1 cellular context compared by ENCODE assay signal in the genomic region with DNA sequence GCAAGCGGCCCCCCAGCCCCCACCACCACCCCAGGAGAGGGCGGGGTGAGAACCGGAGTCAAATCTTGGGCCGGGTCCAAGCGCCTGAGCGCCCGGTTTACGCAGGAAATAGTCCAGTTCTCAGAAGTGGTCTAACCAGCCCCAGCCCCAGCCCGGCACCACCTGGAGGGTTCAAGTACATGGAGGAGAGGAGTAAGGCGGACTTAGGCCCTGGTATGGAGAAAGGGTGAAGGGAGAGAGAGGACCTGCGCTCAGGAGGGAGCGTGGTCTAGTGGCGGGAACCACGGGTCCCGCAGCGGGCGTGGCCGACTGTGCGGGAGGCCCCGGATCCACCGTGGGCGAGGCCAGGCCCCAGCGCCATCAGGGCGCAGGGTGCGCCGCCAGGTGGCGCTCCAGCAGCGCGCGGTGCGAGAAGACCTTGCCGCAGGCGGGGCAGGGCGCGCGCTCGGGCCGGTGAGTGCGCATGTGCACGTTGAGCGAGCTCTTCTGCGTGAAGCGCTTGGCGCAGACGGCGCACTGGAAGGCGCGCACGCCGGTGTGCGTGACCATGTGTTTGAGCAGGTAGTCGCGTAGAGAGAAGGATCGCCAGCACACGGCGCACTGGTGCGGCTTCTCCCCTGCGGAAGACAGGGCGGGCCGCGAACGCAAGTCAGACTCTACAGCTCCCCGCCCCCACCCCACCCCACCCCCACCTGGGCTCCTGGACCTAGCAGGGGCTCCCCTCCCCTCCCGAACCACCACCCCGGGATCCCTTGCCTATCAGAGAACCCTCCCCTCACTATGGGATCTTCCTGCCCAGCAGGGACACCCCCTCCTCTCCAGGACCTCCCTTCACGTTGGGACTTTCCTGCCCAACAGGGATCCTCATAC.
A peak's percentile ranks its signal among the peaks of the same experiment; 100 is the strongest.
TF ChIP-seq lines count a peak whose summit lies in the region.

No MANE protein-coding gene starts in this region.

TF ChIP-seq in K562, 482 proteins besides CTCF, POLR2A, EP300 and RAD21 (continued from another document and continues in another):
- TF ChIP-seq, protein P1, sequence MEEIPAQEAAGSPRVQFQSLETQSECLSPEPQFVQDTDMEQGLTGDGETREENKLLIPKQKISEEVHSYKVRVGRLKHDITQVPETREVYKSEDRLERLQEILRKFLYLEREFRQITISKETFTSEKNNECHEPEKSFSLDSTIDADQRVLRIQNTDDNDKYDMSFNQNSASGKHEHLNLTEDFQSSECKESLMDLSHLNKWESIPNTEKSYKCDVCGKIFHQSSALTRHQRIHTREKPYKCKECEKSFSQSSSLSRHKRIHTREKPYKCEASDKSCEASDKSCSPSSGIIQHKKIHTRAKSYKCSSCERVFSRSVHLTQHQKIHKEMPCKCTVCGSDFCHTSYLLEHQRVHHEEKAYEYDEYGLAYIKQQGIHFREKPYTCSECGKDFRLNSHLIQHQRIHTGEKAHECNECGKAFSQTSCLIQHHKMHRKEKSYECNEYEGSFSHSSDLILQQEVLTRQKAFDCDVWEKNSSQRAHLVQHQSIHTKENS (CRISPR knock-in tag; IDR thresholded peaks at IDR 0.05) = no peak
- peak; percentile 52 for TF ChIP-seq POLR2B (IDR thresholded peaks at IDR 0.05; ENCODE audit: low read depth, partially characterized antibody)
- no peak for TF ChIP-seq MCM2 (IDR thresholded peaks at IDR 0.05; ENCODE audit: low read depth)
- TF ChIP-seq, protein P2, sequence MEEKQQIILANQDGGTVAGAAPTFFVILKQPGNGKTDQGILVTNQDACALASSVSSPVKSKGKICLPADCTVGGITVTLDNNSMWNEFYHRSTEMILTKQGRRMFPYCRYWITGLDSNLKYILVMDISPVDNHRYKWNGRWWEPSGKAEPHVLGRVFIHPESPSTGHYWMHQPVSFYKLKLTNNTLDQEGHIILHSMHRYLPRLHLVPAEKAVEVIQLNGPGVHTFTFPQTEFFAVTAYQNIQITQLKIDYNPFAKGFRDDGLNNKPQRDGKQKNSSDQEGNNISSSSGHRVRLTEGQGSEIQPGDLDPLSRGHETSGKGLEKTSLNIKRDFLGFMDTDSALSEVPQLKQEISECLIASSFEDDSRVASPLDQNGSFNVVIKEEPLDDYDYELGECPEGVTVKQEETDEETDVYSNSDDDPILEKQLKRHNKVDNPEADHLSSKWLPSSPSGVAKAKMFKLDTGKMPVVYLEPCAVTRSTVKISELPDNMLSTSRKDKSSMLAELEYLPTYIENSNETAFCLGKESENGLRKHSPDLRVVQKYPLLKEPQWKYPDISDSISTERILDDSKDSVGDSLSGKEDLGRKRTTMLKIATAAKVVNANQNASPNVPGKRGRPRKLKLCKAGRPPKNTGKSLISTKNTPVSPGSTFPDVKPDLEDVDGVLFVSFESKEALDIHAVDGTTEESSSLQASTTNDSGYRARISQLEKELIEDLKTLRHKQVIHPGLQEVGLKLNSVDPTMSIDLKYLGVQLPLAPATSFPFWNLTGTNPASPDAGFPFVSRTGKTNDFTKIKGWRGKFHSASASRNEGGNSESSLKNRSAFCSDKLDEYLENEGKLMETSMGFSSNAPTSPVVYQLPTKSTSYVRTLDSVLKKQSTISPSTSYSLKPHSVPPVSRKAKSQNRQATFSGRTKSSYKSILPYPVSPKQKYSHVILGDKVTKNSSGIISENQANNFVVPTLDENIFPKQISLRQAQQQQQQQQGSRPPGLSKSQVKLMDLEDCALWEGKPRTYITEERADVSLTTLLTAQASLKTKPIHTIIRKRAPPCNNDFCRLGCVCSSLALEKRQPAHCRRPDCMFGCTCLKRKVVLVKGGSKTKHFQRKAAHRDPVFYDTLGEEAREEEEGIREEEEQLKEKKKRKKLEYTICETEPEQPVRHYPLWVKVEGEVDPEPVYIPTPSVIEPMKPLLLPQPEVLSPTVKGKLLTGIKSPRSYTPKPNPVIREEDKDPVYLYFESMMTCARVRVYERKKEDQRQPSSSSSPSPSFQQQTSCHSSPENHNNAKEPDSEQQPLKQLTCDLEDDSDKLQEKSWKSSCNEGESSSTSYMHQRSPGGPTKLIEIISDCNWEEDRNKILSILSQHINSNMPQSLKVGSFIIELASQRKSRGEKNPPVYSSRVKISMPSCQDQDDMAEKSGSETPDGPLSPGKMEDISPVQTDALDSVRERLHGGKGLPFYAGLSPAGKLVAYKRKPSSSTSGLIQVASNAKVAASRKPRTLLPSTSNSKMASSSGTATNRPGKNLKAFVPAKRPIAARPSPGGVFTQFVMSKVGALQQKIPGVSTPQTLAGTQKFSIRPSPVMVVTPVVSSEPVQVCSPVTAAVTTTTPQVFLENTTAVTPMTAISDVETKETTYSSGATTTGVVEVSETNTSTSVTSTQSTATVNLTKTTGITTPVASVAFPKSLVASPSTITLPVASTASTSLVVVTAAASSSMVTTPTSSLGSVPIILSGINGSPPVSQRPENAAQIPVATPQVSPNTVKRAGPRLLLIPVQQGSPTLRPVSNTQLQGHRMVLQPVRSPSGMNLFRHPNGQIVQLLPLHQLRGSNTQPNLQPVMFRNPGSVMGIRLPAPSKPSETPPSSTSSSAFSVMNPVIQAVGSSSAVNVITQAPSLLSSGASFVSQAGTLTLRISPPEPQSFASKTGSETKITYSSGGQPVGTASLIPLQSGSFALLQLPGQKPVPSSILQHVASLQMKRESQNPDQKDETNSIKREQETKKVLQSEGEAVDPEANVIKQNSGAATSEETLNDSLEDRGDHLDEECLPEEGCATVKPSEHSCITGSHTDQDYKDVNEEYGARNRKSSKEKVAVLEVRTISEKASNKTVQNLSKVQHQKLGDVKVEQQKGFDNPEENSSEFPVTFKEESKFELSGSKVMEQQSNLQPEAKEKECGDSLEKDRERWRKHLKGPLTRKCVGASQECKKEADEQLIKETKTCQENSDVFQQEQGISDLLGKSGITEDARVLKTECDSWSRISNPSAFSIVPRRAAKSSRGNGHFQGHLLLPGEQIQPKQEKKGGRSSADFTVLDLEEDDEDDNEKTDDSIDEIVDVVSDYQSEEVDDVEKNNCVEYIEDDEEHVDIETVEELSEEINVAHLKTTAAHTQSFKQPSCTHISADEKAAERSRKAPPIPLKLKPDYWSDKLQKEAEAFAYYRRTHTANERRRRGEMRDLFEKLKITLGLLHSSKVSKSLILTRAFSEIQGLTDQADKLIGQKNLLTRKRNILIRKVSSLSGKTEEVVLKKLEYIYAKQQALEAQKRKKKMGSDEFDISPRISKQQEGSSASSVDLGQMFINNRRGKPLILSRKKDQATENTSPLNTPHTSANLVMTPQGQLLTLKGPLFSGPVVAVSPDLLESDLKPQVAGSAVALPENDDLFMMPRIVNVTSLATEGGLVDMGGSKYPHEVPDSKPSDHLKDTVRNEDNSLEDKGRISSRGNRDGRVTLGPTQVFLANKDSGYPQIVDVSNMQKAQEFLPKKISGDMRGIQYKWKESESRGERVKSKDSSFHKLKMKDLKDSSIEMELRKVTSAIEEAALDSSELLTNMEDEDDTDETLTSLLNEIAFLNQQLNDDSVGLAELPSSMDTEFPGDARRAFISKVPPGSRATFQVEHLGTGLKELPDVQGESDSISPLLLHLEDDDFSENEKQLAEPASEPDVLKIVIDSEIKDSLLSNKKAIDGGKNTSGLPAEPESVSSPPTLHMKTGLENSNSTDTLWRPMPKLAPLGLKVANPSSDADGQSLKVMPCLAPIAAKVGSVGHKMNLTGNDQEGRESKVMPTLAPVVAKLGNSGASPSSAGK (IDR thresholded peaks at IDR 0.05) = peak; percentile 92
- TF ChIP-seq, protein P3, sequence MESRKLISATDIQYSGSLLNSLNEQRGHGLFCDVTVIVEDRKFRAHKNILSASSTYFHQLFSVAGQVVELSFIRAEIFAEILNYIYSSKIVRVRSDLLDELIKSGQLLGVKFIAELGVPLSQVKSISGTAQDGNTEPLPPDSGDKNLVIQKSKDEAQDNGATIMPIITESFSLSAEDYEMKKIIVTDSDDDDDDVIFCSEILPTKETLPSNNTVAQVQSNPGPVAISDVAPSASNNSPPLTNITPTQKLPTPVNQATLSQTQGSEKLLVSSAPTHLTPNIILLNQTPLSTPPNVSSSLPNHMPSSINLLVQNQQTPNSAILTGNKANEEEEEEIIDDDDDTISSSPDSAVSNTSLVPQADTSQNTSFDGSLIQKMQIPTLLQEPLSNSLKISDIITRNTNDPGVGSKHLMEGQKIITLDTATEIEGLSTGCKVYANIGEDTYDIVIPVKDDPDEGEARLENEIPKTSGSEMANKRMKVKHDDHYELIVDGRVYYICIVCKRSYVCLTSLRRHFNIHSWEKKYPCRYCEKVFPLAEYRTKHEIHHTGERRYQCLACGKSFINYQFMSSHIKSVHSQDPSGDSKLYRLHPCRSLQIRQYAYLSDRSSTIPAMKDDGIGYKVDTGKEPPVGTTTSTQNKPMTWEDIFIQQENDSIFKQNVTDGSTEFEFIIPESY (CRISPR knock-in tag; IDR thresholded peaks at IDR 0.05) = peak; percentile 89
- no peak for TF ChIP-seq GABPB2 (CRISPR knock-in tag; conservative IDR thresholded peaks at IDR 0.05)
- TF ChIP-seq C11orf30 (IDR thresholded peaks at IDR 0.05; ENCODE audit: low read depth) = no peak
- TF ChIP-seq, protein P4, sequence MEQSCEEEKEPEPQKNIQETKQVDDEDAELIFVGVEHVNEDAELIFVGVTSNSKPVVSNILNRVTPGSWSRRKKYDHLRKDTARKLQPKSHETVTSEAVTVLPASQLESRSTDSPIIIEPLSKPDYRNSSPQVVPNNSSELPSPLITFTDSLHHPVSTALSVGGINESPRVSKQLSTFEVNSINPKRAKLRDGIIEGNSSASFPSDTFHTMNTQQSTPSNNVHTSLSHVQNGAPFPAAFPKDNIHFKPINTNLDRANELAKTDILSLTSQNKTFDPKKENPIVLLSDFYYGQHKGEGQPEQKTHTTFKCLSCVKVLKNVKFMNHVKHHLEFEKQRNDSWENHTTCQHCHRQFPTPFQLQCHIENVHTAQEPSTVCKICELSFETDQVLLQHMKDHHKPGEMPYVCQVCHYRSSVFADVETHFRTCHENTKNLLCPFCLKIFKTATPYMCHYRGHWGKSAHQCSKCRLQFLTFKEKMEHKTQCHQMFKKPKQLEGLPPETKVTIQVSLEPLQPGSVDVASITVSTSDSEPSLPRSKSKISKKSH (CRISPR knock-in tag; IDR thresholded peaks at IDR 0.05) = no peak
- peak; percentile 36; the same call in 1 of the 2 replicates for TF ChIP-seq MECOM (CRISPR knock-in tag; IDR thresholded peaks at IDR 0.05)
- TF ChIP-seq BRCA1 (IDR thresholded peaks at IDR 0.05) = no peak
- TF ChIP-seq BRCA1 (CRISPR knock-in tag; IDR thresholded peaks at IDR 0.05) = no peak
- TF ChIP-seq ADNP (tag; IDR thresholded peaks at IDR 0.05) = no peak
- no peak for TF ChIP-seq ZNF408 (CRISPR knock-in tag; IDR thresholded peaks at IDR 0.05; ENCODE audit: low read depth)
- no peak for TF ChIP-seq ZNF707 (CRISPR knock-in tag; conservative IDR thresholded peaks at IDR 0.05)
- TF ChIP-seq, protein P5, sequence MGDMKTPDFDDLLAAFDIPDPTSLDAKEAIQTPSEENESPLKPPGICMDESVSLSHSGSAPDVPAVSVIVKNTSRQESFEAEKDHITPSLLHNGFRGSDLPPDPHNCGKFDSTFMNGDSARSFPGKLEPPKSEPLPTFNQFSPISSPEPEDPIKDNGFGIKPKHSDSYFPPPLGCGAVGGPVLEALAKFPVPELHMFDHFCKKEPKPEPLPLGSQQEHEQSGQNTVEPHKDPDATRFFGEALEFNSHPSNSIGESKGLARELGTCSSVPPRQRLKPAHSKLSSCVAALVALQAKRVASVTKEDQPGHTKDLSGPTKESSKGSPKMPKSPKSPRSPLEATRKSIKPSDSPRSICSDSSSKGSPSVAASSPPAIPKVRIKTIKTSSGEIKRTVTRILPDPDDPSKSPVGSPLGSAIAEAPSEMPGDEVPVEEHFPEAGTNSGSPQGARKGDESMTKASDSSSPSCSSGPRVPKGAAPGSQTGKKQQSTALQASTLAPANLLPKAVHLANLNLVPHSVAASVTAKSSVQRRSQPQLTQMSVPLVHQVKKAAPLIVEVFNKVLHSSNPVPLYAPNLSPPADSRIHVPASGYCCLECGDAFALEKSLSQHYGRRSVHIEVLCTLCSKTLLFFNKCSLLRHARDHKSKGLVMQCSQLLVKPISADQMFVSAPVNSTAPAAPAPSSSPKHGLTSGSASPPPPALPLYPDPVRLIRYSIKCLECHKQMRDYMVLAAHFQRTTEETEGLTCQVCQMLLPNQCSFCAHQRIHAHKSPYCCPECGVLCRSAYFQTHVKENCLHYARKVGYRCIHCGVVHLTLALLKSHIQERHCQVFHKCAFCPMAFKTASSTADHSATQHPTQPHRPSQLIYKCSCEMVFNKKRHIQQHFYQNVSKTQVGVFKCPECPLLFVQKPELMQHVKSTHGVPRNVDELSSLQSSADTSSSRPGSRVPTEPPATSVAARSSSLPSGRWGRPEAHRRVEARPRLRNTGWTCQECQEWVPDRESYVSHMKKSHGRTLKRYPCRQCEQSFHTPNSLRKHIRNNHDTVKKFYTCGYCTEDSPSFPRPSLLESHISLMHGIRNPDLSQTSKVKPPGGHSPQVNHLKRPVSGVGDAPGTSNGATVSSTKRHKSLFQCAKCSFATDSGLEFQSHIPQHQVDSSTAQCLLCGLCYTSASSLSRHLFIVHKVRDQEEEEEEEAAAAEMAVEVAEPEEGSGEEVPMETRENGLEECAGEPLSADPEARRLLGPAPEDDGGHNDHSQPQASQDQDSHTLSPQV (IDR thresholded peaks at IDR 0.05) = peak; percentile 84
